8 cellular contexts compared by ENCODE assay signal in the genomic region with DNA sequence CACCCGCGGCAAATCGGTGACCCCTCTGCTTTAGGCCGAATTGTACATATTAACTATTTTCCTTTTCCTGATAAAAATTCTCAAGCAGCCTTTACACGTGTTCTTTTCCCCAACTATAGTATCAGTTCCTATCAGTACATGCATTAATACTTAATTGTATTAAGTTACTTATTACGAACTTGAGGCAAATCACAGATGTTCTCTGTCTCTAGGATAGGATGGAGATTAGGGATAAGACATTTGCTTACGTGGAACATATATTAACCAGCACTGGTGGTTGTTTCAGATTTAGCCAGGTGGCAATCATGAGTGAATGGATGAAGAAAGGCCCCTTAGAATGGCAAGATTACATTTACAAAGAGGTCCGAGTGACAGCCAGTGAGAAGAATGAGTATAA. TPM values are rescaled to one million over a fixed set of nuclear protein-coding genes. Genes with fewer than 3 reads are reported as not detected.
DNase-seq lines count a peak whose midpoint lies in the region; ATAC-seq and TF ChIP-seq lines count a peak whose summit lies in the region.

No MANE protein-coding gene starts in this region.

- H3K36me3 ChIP-seq in A673 (ENCODE audit: insufficient read depth, low read length, poor library complexity, severe bottlenecking) (peaks cover 9% of the 10 kb centered on the region), brain microvascular endothelial cell (replicated peaks) (no peaks in the 10 kb centered on the region), muscle layer of colon (ENCODE audit: insufficient read depth, low read length) (no peaks in the 10 kb centered on the region)

- H3K4me3 ChIP-seq in A673 (ENCODE audit: low read depth, low read length, poor library complexity, severe bottlenecking): peak overlapping the region; percentile 65
- H3K4me3 ChIP-seq in HL-60 (replicated peaks; ENCODE audit: insufficient read depth, low read length): peak overlapping the region; percentile 54
- H3K4me3 ChIP-seq in brain microvascular endothelial cell (ENCODE audit: low read depth, low read length): peak overlapping the region; percentile 79
- peak overlapping the region; percentile 70 to 98 for H3K4me3 ChIP-seq in muscle layer of colon (ENCODE audit: low read depth in 1 of 2, low read length in 2 of 2)

- no TSS peak for BruUV-seq in A673 (replicated peaks; lab: Mats Ljungman, UMichigan)

- ATAC-seq in HG02588 (IDR thresholded peaks at IDR 0.05; ENCODE audit: unreplicated experiment) (no peak), left colon (no peak), HG03139 (IDR thresholded peaks at IDR 0.05; ENCODE audit: unreplicated experiment) (no peak)

- H3K27ac ChIP-seq in A673 (ENCODE audit: low read depth, low read length, poor library complexity, severe bottlenecking) (peak overlapping the region; percentile 66), HL-60 (replicated peaks) (peak overlapping the region; percentile 48), brain microvascular endothelial cell (no peak overlapping the region), muscle layer of colon (ENCODE audit: low read depth, low read length) (peak overlapping the region; percentile 50)

- TF ChIP-seq CTCF in A673 (conservative IDR thresholded peaks at IDR 0.05; ENCODE audit: low read depth, low read length) (no peak), HL-60 (IDR thresholded peaks at IDR 0.05; ENCODE audit: insufficient read depth, low read length) (no peak), brain microvascular endothelial cell (IDR thresholded peaks at IDR 0.05; ENCODE audit: low read depth, low read length, missing control alignments) (no peak)

- CTCF ChIA-PET in A673 (lab: Charles Lee): no interaction called here

- intact Hi-C loops in A673 (cut with micrococcal nuclease; ENCODE audit: unreplicated experiment): no loop called here
- intact Hi-C loops in left colon (cut with DNase I, micrococcal nuclease): no loop called here

- in situ Hi-C loops in brain microvascular endothelial cell (cut with HindIII; ENCODE audit: low pct_ligation_motif_present, low sequenced_read_pairs): no loop called here

- POLR2A ChIA-PET in A673 (lab: Charles Lee; ENCODE audit: low non-redundant PET): interaction anchor here (0.6 kb wide), 1 partner anchor 28 kb away, joined by 5 read pairs; no protein-coding TSS in a partner anchor

- H3K9ac ChIP-seq in muscle layer of colon (ENCODE audit: low read length): peak overlapping the region; percentile 74

- H3K27me3 ChIP-seq in A673 (replicated peaks; ENCODE audit: insufficient read depth, low read depth, low read length, poor library complexity) (no peaks in the 10 kb centered on the region), HL-60 (ENCODE audit: insufficient read depth, poor library complexity, severe bottlenecking) (no peaks in the 10 kb centered on the region), brain microvascular endothelial cell (replicated peaks) (no peaks in the 10 kb centered on the region), muscle layer of colon (ENCODE audit: control insufficient read depth in 1 of 2, insufficient read depth in 2 of 2, low read length in 2 of 2) (no peaks in the 10 kb centered on the region)

- H3K9me3 ChIP-seq in A673 (ENCODE audit: low read depth, low read length, poor library complexity, severe bottlenecking): no peaks in the 10 kb centered on the region
- no peaks in the 10 kb centered on the region for H3K9me3 ChIP-seq in muscle layer of colon (ENCODE audit: low read length)

- no peak for DNase-seq in A673 (ENCODE audit: low spot score)
- no peak for DNase-seq in HL-60 (ENCODE audit: low read depth in 1 of 2, low spot score in 1 of 2)
- DNase-seq in brain microvascular endothelial cell: no peak
- no peak for DNase-seq in left colon
- DNase-seq in NOMO-1 (lab: John Stamatoyannopoulos, UW; ENCODE audit: unreplicated experiment in 2 of 2): no peak

- H3K4me1 ChIP-seq in A673 (ENCODE audit: insufficient read depth, low read length, poor library complexity, severe bottlenecking): peaks cover 5% of the 10 kb centered on the region
- peaks cover 8% of the 10 kb centered on the region for H3K4me1 ChIP-seq in muscle layer of colon (ENCODE audit: insufficient read depth, low read length)

RNA-seq across cellular contexts. Expression of gene GEMIN6, which starts 0.7 kb away (rescaled TPM):
- total RNA-seq in A673 (2021) (27.9 and 31.1 TPM in 2 replicates), left colon (1 to 10 TPM; 5.1 to 6.9 TPM)

RNA-seq across cellular contexts. Expression of gene SRSF7, which starts 27.5 kb away (rescaled TPM):
- total RNA-seq in A673 (2021) (320 and 355 TPM in 2 replicates), left colon (10 to 100 TPM; 85.6 to 91.2 TPM)
